ENCODE assay signal across 7 cellular contexts in the genomic region with DNA sequence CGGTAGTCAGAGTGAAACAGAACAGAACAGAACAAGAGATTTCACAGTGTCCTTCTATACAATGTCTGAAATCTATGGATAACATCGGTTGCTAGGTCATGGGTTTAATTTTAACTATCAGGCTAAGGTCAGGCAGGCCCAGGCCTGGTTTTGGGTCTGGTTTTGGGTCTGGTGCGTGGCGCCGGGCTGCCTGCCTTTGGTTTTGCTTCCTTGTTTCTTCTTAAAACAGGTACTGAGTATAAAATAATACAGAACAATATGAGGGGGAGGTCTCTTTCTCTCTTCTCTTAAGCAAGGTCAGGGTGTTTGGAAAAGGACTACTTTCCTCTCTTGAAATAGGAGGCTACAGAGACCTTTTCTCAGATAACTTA. TPM values are rescaled to one million over a fixed set of nuclear protein-coding genes. Genes with fewer than 3 reads are reported as not detected.
A peak's percentile ranks its signal among the peaks of the same experiment; 100 is the strongest.
DNase-seq lines count a peak whose midpoint lies in the region; ATAC-seq lines count a peak whose summit lies in the region.

No MANE protein-coding gene starts in this region.

- DNase-seq in activated CD4-positive, alpha-beta memory T cell treated with anti-CD3 and anti-CD28 coated beads for 36 hours: peak; percentile 23
- no peak for DNase-seq in NK-92 (lab: John Stamatoyannopoulos, UW; ENCODE audit: unreplicated experiment)
- no peak for DNase-seq in medulla oblongata (ENCODE audit: extremely low spot score)
- no peak for DNase-seq in cerebellum (ENCODE audit: low spot score)

- H3K27ac Mint-ChIP-seq in activated CD4-positive, alpha-beta memory T cell treated with anti-CD3 and anti-CD28 coated beads for 36 hours: peak overlapping the region; percentile 97

- no peaks in the 10 kb centered on the region for H3K27me3 ChIP-seq in stomach smooth muscle (ENCODE audit: control insufficient read depth in 1 of 2, insufficient read depth in 2 of 2, low read length in 2 of 2)

- peak overlapping the region; percentile 94 for H3K4me3 Mint-ChIP-seq in activated CD4-positive, alpha-beta memory T cell treated with anti-CD3 and anti-CD28 coated beads for 36 hours

- peaks cover 4 to 8% of the 10 kb centered on the region in 2 donors for H3K36me3 ChIP-seq in stomach smooth muscle (ENCODE audit: control insufficient read depth in 2 of 2, insufficient read depth in 2 of 2, low read length in 2 of 2)

- peak; percentile 9 for ATAC-seq in HG02610 (IDR thresholded peaks at IDR 0.05; ENCODE audit: unreplicated experiment)

- no peaks in the 10 kb centered on the region for H3K27me3 Mint-ChIP-seq in activated CD4-positive, alpha-beta memory T cell treated with anti-CD3 and anti-CD28 coated beads for 36 hours

- H3K36me3 Mint-ChIP-seq in activated CD4-positive, alpha-beta memory T cell treated with anti-CD3 and anti-CD28 coated beads for 36 hours: peaks cover 43% of the 10 kb centered on the region

- peak overlapping the region; percentile 74 for H3K27ac ChIP-seq in stomach smooth muscle (ENCODE audit: low read length)

- peaks cover 35% of the 10 kb centered on the region for H3K4me1 ChIP-seq in stomach smooth muscle (ENCODE audit: control insufficient read depth, insufficient read depth, low read length)

- no peaks in the 10 kb centered on the region for H3K9me3 Mint-ChIP-seq in activated CD4-positive, alpha-beta memory T cell treated with anti-CD3 and anti-CD28 coated beads for 36 hours

- POLR2A ChIA-PET in activated CD4-positive, alpha-beta memory T cell treated with anti-CD3 and anti-CD28 coated beads for 36 hours (lab: Charles Lee): interaction anchor here (0.9 to 1.3 kb wide), 3 partner anchors 13 to 156 kb away, joined by 4 to 7 read pairs (median 5); partner anchors contain the start of genes MRPL46 and MRPS11

- H3K4me1 Mint-ChIP-seq in activated CD4-positive, alpha-beta memory T cell treated with anti-CD3 and anti-CD28 coated beads for 36 hours (ENCODE audit: low read depth): peaks cover 53% of the 10 kb centered on the region

- CTCF ChIA-PET in activated CD4-positive, alpha-beta memory T cell treated with anti-CD3 and anti-CD28 coated beads for 36 hours (lab: Charles Lee): no interaction called here

- H3K9ac ChIP-seq in stomach smooth muscle (ENCODE audit: low read length in 2 of 2): peak overlapping the region; percentile 80 to 91

- intact Hi-C loops in activated CD4-positive, alpha-beta memory T cell treated with anti-CD3 and anti-CD28 coated beads for 36 hours (cut with micrococcal nuclease): loop anchor here (1.0 to 10.0 kb wide), 6 partner anchors 155 to 712 kb away; partner anchors contain the start of genes ABHD2, HAPLN3, MRPL46 and MRPS11

- H3K9me3 ChIP-seq in iPS-18c (ENCODE audit: control insufficient read depth, insufficient read depth, low read length) (no peaks in the 10 kb centered on the region), stomach smooth muscle (ENCODE audit: control insufficient read depth in 2 of 2, low read length in 2 of 2) (no peaks in the 10 kb centered on the region)

- H3K4me3 ChIP-seq in iPS-18c (ENCODE audit: insufficient read depth, low read depth, low read length): peak overlapping the region; percentile 97
- peak overlapping the region; percentile 84 to 97 for H3K4me3 ChIP-seq in stomach smooth muscle (ENCODE audit: low read length in 2 of 2)

RNA-seq across cellular contexts. Expression of gene AEN, which starts 1.4 kb away (rescaled TPM):
- total RNA-seq in activated CD4-positive, alpha-beta memory T cell treated with anti-CD3 and anti-CD28 coated beads for 36 hours: 10 to 100 TPM; 55.5 to 55.7 TPM
- total RNA-seq in cerebellum: 4.4 TPM

RNA-seq across cellular contexts. Expression of gene ISG20, which starts 16.2 kb away (rescaled TPM):
- total RNA-seq in activated CD4-positive, alpha-beta memory T cell treated with anti-CD3 and anti-CD28 coated beads for 36 hours: 10 to 100 TPM; 68.2 to 74.5 TPM
- 0.18 TPM for total RNA-seq in cerebellum

Comparison
In these comparisons a context has a peak if more than half of its experiments do, and no peak if none do; other contexts are left out.
1. RNA of gene AEN, which starts 1.4 kb away (total RNA-seq): 55.5 to 55.7 TPM in activated CD4-positive, alpha-beta memory T cell treated with anti-CD3 and anti-CD28 coated beads for 36 hours; 4.4 TPM in cerebellum (single experiment); every median in the first group is over 10 times any median in the second.
2. RNA of gene ISG20, which starts 16.2 kb away (total RNA-seq): 68.2 to 74.5 TPM in activated CD4-positive, alpha-beta memory T cell treated with anti-CD3 and anti-CD28 coated beads for 36 hours; 0.18 TPM in cerebellum (single experiment); every median in the first group is over 10 times any median in the second.